In genomic region chr20:62923669-62924566, GRCh38 we compare ENCODE assay signal across 8 cellular contexts. TPM values are rescaled to one million over a fixed set of nuclear protein-coding genes. Genes with fewer than 3 reads are reported as not detected.
DNase-seq lines count a peak whose midpoint lies in the region; ATAC-seq and TF ChIP-seq lines count a peak whose summit lies in the region.

No MANE protein-coding gene starts in this region.

- H3K36me3 Mint-ChIP-seq in naive B cell = no peaks in the 10 kb centered on the region

- peak overlapping the region; percentile 86 to 98 (median 92) for H3K4me3 Mint-ChIP-seq in naive B cell

- intact Hi-C loops in colonic mucosa (cut with DNase I) = no loop called here

- H3K4me3 ChIP-seq in AG10803 (ENCODE audit: low read length) = peak overlapping the region; percentile 87
- H3K4me3 ChIP-seq in colonic mucosa = peak overlapping the region; percentile 98

- H3K9me3 Mint-ChIP-seq in naive B cell = no peaks in the 10 kb centered on the region

- peaks cover 52 to 84% (median 75%) of the 10 kb centered on the region in 3 donors for H3K4me1 Mint-ChIP-seq in naive B cell

- H3K4me1 ChIP-seq in colonic mucosa = peaks cover 58% of the 10 kb centered on the region

- ATAC-seq in naive B cell (ENCODE audit: low read depth in 2 of 2) (no peak), GM21390 (IDR thresholded peaks at IDR 0.05; ENCODE audit: unreplicated experiment) (no peak)

- no peaks in the 10 kb centered on the region for H3K27me3 Mint-ChIP-seq in naive B cell

- DNase-seq in AG10803 (ENCODE audit: low read depth) (no peak), colonic mucosa (no peak), naive B cell (no peak), HPDE6-E6E7 (ENCODE audit: extremely low spot score) (no peak), substantia nigra (lab: John Stamatoyannopoulos, UW) (no peak)
- DNase-seq in effector CD4-positive, alpha-beta T cell = no peak

- peak overlapping the region; percentile 91 for H3K27ac ChIP-seq in KOPT-K1 (ENCODE audit: low read depth, low read length, poor library complexity, severe bottlenecking)
- H3K27ac ChIP-seq in colonic mucosa = peak overlapping the region; percentile 97
- H3K27ac ChIP-seq in substantia nigra (ENCODE audit: low read depth, low read length, poor library complexity, severe bottlenecking) = no peak overlapping the region

- TF ChIP-seq CTCF in AG10803 (conservative IDR thresholded peaks at IDR 0.05; ENCODE audit: low read length) (no peak), colonic mucosa (IDR thresholded peaks at IDR 0.05) (no peak)

- H3K9ac ChIP-seq in colonic mucosa (ENCODE audit: low read depth in 2 of 2, low read length in 2 of 2) = peak overlapping the region in 1 of 2 donors; percentile 95

- H3K36me3 ChIP-seq in KOPT-K1 (ENCODE audit: insufficient read depth, low read length) (peaks cover 5% of the 10 kb centered on the region; the same call in 1 of the 2 replicates), colonic mucosa (no peaks in the 10 kb centered on the region)

- H3K27ac Mint-ChIP-seq in naive B cell = peak overlapping the region in 3 of 6 donors; percentile 54 to 97 (median 94)

- no peaks in the 10 kb centered on the region for H3K27me3 ChIP-seq in colonic mucosa

- H3K9me3 ChIP-seq in KOPT-K1 (ENCODE audit: insufficient read depth, low read length, poor library complexity, severe bottlenecking) = no peaks in the 10 kb centered on the region
- no peaks in the 10 kb centered on the region for H3K9me3 ChIP-seq in colonic mucosa

RNA-seq across cellular contexts. Expression of gene DIDO1, which starts 2.4 kb away (rescaled TPM):
- 10 to 100 TPM; 41.4 to 50.4 TPM for total RNA-seq in colonic mucosa
- 10 to 100 TPM; 24.3 to 39.9 (median 28.3) TPM for polyA plus RNA-seq in naive B cell (ENCODE audit: low read depth in 6 of 6)

RNA-seq across cellular contexts. Expression of gene GID8, which starts 14.0 kb away (rescaled TPM):
- 10 to 100 TPM; 37.3 to 40.4 TPM for total RNA-seq in colonic mucosa
- 10 to 100 TPM; 15.7 to 19.7 (median 17.8) TPM for polyA plus RNA-seq in naive B cell (ENCODE audit: low read depth in 6 of 6)

RNA-seq across cellular contexts. Expression of gene SLC17A9, which starts 28.6 kb away (rescaled TPM):
- 10 to 100 TPM; 23.1 to 54.7 TPM for total RNA-seq in colonic mucosa
- 1 to 10 TPM; 3.1 to 10.0 (median 5.1) TPM for polyA plus RNA-seq in naive B cell (ENCODE audit: low read depth in 6 of 6)
